In the genomic region with DNA sequence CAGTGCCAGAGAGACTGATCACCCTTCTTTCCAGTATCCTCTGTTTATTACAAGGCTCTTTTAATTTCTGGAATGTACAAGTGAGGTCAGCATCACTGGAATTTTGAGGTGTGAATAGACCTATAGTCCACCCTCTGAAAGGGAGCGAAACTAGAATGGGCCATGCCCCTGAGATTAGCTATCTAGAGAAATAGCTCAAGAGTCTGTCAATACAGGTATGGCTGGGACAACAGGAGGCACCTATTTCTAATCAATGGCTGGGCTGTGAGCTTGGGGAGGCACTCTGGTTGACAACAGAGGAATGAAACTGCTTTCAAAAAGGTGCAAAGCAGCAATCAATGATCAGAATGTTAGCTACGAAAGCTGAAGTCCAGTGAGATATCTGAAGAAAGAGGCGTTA, we compare ENCODE assay signal across 18 cellular contexts. TPM values are rescaled to one million over a fixed set of nuclear protein-coding genes. Genes with fewer than 3 reads are reported as not detected.
DNase-seq lines count a peak whose midpoint lies in the region; FAIRE-seq and TF ChIP-seq lines count a peak whose summit lies in the region.
"Had no signal": no experiment of that assay in that cellular context is flagged by ENCODE, and none has a peak within 500 bp of the region (broad histone marks: within the 10 kb centered on the region; RNA-seq: fewer than 3 reads in every experiment).

No MANE protein-coding gene starts in this region.

- H3K9me3 Mint-ChIP-seq in Caco-2 (ENCODE audit: unreplicated experiment) (no peaks in the 10 kb centered on the region), astrocyte (ENCODE audit: unreplicated experiment) (no peaks in the 10 kb centered on the region)
- H3K9me3 Mint-ChIP-seq: CD8-positive, alpha-beta T cell; H9 had no signal

- CTCF ChIA-PET in Caco-2 (lab: Charles Lee) = no interaction called here
- CTCF ChIA-PET in PC-9 (lab: Charles Lee) = no interaction called here

- no peak overlapping the region for H3K27ac ChIP-seq in astrocyte (ENCODE audit: low read depth, low read length)
- no peak overlapping the region for H3K27ac ChIP-seq in prostate gland
- no peak overlapping the region for H3K27ac ChIP-seq in PC-9
- H3K27ac ChIP-seq: BLaER1 treated with 17β-estradiol and CSF1 and Interleukin-3, amounts not matched to agents 10 nM and 100 nM had no signal

- H3K27me3 Mint-ChIP-seq in Caco-2 (ENCODE audit: insufficient read depth, unreplicated experiment) = no peaks in the 10 kb centered on the region
- no peaks in the 10 kb centered on the region for H3K27me3 Mint-ChIP-seq in astrocyte (ENCODE audit: low read depth, unreplicated experiment)
- H3K27me3 Mint-ChIP-seq: B cell had no signal

- POLR2A ChIA-PET in Caco-2 (lab: Charles Lee) = no interaction called here
- POLR2A ChIA-PET in PC-9 (lab: Charles Lee; ENCODE audit: unreplicated experiment) = no interaction called here

- no peak for DNase-seq in Caco-2
- DNase-seq in astrocyte (ENCODE audit: low read depth) = no peak
- DNase-seq in kidney tubule cell (ENCODE audit: low spot score) = peak; percentile 47
- DNase-seq in renal cortical epithelial cell (ENCODE audit: low read depth) = peak; percentile 31
- no peak for DNase-seq in prostate gland (ENCODE audit: low spot score)
- DNase-seq in islet precursor cell = no peak
- DNase-seq in PC-9 = no peak
- DNase-seq: 8988T; CD8-positive, alpha-beta T cell; DMS 273 treated with DMSO at 0.1 percent for 48 hours; DMS53; DND-41; EL; H9 had no signal

- H3K4me2 ChIP-seq in astrocyte (ENCODE audit: low read length) (no peak overlapping the region), PC-9 (no peak overlapping the region)

- no peak overlapping the region for H3K9ac ChIP-seq in astrocyte (ENCODE audit: low read length)
- H3K9ac ChIP-seq: BLaER1 treated with 17β-estradiol and CSF1 and Interleukin-3, amounts not matched to agents 10 nM and 100 nM had no signal

- H3K4me3 Mint-ChIP-seq in Caco-2 (ENCODE audit: unreplicated experiment) (peak overlapping the region; percentile 42), astrocyte (ENCODE audit: unreplicated experiment) (no peak overlapping the region)
- H3K4me3 Mint-ChIP-seq: CD8-positive, alpha-beta T cell; H9 had no signal

- H3K4me3 ChIP-seq in Caco-2 (ENCODE audit: low read depth, low read length) (no peak overlapping the region), astrocyte (ENCODE audit: insufficient read depth, low read depth, low read length) (no peak overlapping the region), prostate gland (no peak overlapping the region), PC-9 (no peak overlapping the region)
- H3K4me3 ChIP-seq: BLaER1 treated with 17β-estradiol and CSF1 and Interleukin-3, amounts not matched to agents 10 nM and 100 nM; GM12878 had no signal

- no peaks in the 10 kb centered on the region for H3K36me3 Mint-ChIP-seq in Caco-2 (ENCODE audit: insufficient read depth, unreplicated experiment)
- H3K36me3 Mint-ChIP-seq in astrocyte (ENCODE audit: low read depth, unreplicated experiment) = no peaks in the 10 kb centered on the region
- H3K36me3 Mint-ChIP-seq: CD8-positive, alpha-beta T cell had no signal

- H3K4me1 Mint-ChIP-seq in Caco-2 (ENCODE audit: low read depth, unreplicated experiment) = peaks cover 38% of the 10 kb centered on the region
- H3K4me1 Mint-ChIP-seq in astrocyte (ENCODE audit: low read depth, unreplicated experiment) = peaks cover 17% of the 10 kb centered on the region

- H3K27me3 ChIP-seq in Caco-2 (replicated peaks; ENCODE audit: control insufficient read depth, insufficient read depth, low read length) = no peaks in the 10 kb centered on the region
- no peaks in the 10 kb centered on the region for H3K27me3 ChIP-seq in astrocyte (ENCODE audit: insufficient read depth, low read length)
- no peaks in the 10 kb centered on the region for H3K27me3 ChIP-seq in prostate gland (replicated peaks; ENCODE audit: insufficient read depth)
- H3K27me3 ChIP-seq in PC-9 (ENCODE audit: insufficient read depth, low read depth) = no peaks in the 10 kb centered on the region
- H3K27me3 ChIP-seq: BLaER1 treated with 17β-estradiol and CSF1 and Interleukin-3, amounts not matched to agents 10 nM and 100 nM had no signal

- TF ChIP-seq CTCF in Caco-2 (IDR thresholded peaks at IDR 0.05; ENCODE audit: insufficient read depth in 1 of 2, low read depth in 1 of 2, low read length in 1 of 2, severe bottlenecking in 1 of 2, unreplicated experiment in 1 of 2) (no peak), astrocyte (IDR thresholded peaks at IDR 0.05; ENCODE audit: insufficient read depth, low read depth, low read length) (no peak), prostate gland (IDR thresholded peaks at IDR 0.05) (no peak), PC-9 (conservative IDR thresholded peaks at IDR 0.05) (no peak)

- TF ChIP-seq POLR2A in prostate gland (IDR thresholded peaks at IDR 0.05) = no peak

- BruUV-seq in Caco-2 (replicated peaks; lab: Mats Ljungman, UMichigan) = no TSS peak
- BruUV-seq in PC-9 (replicated peaks; lab: Mats Ljungman, UMichigan) = no TSS peak

- H3K36me3 ChIP-seq in Caco-2 (ENCODE audit: control insufficient read depth, insufficient read depth, low read length) (no peaks in the 10 kb centered on the region), astrocyte (ENCODE audit: insufficient read depth, low read length) (no peaks in the 10 kb centered on the region), prostate gland (no peaks in the 10 kb centered on the region), PC-9 (ENCODE audit: low read depth) (no peaks in the 10 kb centered on the region)
- H3K36me3 ChIP-seq: BLaER1 treated with 17β-estradiol and CSF1 and Interleukin-3, amounts not matched to agents 10 nM and 100 nM had no signal

- no peak overlapping the region for H2AFZ ChIP-seq in astrocyte (ENCODE audit: low read depth, low read length)
- no peak overlapping the region for H2AFZ ChIP-seq in PC-9

- H3K9me2 ChIP-seq in PC-9 (ENCODE audit: insufficient read depth) = no peaks in the 10 kb centered on the region

- H3K79me2 ChIP-seq in astrocyte (ENCODE audit: insufficient read depth, low read length) = no peaks in the 10 kb centered on the region
- H3K79me2 ChIP-seq in PC-9 (ENCODE audit: low read depth) = no peaks in the 10 kb centered on the region

- 99% methylated on average over 3 of the region's 3 CpGs for WGBS in prostate gland

- H3K9me3 ChIP-seq in Caco-2 (no peaks in the 10 kb centered on the region), astrocyte (ENCODE audit: insufficient read depth, low read depth, low read length) (no peaks in the 10 kb centered on the region), prostate gland (no peaks in the 10 kb centered on the region), PC-9 (ENCODE audit: insufficient read depth, low read depth) (no peaks in the 10 kb centered on the region)
- H3K9me3 ChIP-seq: BLaER1 treated with 17β-estradiol and CSF1 and Interleukin-3, amounts not matched to agents 10 nM and 100 nM had no signal

- intact Hi-C loops in Caco-2 (cut with micrococcal nuclease; ENCODE audit: unreplicated experiment) (no loop called here), prostate gland (cut with DNase I) (no loop called here), PC-9 (cut with micrococcal nuclease; ENCODE audit: unreplicated experiment) (no loop called here)

- no peaks in the 10 kb centered on the region for H4K20me1 ChIP-seq in astrocyte (ENCODE audit: insufficient read depth, low read length)
- no peaks in the 10 kb centered on the region for H4K20me1 ChIP-seq in PC-9 (ENCODE audit: insufficient read depth)
- H4K20me1 ChIP-seq: BLaER1 treated with 17β-estradiol and CSF1 and Interleukin-3, amounts not matched to agents 10 nM and 100 nM had no signal

- H3K27ac Mint-ChIP-seq in Caco-2 (ENCODE audit: unreplicated experiment) = peak overlapping the region; percentile 99
- peak overlapping the region; percentile 26 for H3K27ac Mint-ChIP-seq in astrocyte (ENCODE audit: unreplicated experiment)
- H3K27ac Mint-ChIP-seq: B cell; CD8-positive, alpha-beta T cell; H9 had no signal

- FAIRE-seq in astrocyte (lab: Jason Lieb, UNC) = no peak
- FAIRE-seq: GM12878, H1 had no signal

- 0 out of 2 replicates have a peak, but pooled peaks cover 4% of the 10 kb centered on the region for H3F3A ChIP-seq in PC-9 (ENCODE audit: insufficient read depth, low read depth)

- H3K4me1 ChIP-seq in Caco-2 (peaks cover 59% of the 10 kb centered on the region), astrocyte (ENCODE audit: insufficient read depth, low read length) (peaks cover 3% of the 10 kb centered on the region), prostate gland (replicated peaks) (no peaks in the 10 kb centered on the region), PC-9 (replicated peaks; ENCODE audit: insufficient read depth) (0 out of 2 replicates have a peak, but pooled peaks cover 11% of the 10 kb centered on the region)

RNA-seq across cellular contexts. Expression of a gene that starts 17.3 kb away (rescaled TPM):
- total RNA-seq in Caco-2 (2022) (78.0 and 78.6 TPM in 2 replicates), astrocyte (348 and 449 TPM in 2 replicates), renal cortical epithelial cell (55.7 and 151 TPM in 2 replicates), prostate gland (100 to 1,000 TPM; 117 to 149 TPM), PC-9 (2021) (47.0 and 54.0 TPM in 2 replicates)

Comparison
In these comparisons a context has a peak if more than half of its experiments do, and no peak if none do; other contexts are left out.
1. DNase-seq: peak in kidney tubule cell (single experiment) and renal cortical epithelial cell (single experiment); none in Caco-2 (0 of 2), astrocyte (single experiment), prostate gland (single experiment), islet precursor cell (single experiment) and PC-9 (0 of 2).